ENCODE assay signal across 2 cellular contexts in the genomic region with DNA sequence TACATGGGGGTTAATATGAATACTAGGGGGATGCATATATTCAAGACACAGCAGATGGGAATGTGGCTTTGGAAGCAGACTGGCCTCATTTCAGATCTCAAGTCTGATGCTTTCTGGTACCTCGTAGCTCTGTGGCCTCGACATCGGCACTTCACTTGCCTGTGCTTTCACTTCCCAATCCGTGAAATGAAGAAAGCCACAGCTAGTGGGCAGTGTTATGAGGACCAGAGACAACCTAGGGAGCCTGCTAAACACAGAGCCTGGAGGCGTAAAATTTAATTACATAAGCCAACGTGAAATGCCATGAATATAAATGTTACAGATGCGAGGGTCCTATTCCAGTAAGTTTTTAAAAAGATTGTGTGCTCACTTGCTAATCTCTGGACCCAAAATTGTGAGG.
TF ChIP-seq lines count a peak whose summit lies in the region.

No MANE protein-coding gene starts in this region.

TF ChIP-seq in GM23338, 12 proteins besides CTCF, POLR2A, EP300 and RAD21:
- TF ChIP-seq NANOG (IDR thresholded peaks at IDR 0.05; ENCODE audit: borderline replicate concordance) (no peak), POLR2AphosphoS5 (IDR thresholded peaks at IDR 0.05; ENCODE audit: low read depth) (no peak)
- TF ChIP-seq, protein P1, sequence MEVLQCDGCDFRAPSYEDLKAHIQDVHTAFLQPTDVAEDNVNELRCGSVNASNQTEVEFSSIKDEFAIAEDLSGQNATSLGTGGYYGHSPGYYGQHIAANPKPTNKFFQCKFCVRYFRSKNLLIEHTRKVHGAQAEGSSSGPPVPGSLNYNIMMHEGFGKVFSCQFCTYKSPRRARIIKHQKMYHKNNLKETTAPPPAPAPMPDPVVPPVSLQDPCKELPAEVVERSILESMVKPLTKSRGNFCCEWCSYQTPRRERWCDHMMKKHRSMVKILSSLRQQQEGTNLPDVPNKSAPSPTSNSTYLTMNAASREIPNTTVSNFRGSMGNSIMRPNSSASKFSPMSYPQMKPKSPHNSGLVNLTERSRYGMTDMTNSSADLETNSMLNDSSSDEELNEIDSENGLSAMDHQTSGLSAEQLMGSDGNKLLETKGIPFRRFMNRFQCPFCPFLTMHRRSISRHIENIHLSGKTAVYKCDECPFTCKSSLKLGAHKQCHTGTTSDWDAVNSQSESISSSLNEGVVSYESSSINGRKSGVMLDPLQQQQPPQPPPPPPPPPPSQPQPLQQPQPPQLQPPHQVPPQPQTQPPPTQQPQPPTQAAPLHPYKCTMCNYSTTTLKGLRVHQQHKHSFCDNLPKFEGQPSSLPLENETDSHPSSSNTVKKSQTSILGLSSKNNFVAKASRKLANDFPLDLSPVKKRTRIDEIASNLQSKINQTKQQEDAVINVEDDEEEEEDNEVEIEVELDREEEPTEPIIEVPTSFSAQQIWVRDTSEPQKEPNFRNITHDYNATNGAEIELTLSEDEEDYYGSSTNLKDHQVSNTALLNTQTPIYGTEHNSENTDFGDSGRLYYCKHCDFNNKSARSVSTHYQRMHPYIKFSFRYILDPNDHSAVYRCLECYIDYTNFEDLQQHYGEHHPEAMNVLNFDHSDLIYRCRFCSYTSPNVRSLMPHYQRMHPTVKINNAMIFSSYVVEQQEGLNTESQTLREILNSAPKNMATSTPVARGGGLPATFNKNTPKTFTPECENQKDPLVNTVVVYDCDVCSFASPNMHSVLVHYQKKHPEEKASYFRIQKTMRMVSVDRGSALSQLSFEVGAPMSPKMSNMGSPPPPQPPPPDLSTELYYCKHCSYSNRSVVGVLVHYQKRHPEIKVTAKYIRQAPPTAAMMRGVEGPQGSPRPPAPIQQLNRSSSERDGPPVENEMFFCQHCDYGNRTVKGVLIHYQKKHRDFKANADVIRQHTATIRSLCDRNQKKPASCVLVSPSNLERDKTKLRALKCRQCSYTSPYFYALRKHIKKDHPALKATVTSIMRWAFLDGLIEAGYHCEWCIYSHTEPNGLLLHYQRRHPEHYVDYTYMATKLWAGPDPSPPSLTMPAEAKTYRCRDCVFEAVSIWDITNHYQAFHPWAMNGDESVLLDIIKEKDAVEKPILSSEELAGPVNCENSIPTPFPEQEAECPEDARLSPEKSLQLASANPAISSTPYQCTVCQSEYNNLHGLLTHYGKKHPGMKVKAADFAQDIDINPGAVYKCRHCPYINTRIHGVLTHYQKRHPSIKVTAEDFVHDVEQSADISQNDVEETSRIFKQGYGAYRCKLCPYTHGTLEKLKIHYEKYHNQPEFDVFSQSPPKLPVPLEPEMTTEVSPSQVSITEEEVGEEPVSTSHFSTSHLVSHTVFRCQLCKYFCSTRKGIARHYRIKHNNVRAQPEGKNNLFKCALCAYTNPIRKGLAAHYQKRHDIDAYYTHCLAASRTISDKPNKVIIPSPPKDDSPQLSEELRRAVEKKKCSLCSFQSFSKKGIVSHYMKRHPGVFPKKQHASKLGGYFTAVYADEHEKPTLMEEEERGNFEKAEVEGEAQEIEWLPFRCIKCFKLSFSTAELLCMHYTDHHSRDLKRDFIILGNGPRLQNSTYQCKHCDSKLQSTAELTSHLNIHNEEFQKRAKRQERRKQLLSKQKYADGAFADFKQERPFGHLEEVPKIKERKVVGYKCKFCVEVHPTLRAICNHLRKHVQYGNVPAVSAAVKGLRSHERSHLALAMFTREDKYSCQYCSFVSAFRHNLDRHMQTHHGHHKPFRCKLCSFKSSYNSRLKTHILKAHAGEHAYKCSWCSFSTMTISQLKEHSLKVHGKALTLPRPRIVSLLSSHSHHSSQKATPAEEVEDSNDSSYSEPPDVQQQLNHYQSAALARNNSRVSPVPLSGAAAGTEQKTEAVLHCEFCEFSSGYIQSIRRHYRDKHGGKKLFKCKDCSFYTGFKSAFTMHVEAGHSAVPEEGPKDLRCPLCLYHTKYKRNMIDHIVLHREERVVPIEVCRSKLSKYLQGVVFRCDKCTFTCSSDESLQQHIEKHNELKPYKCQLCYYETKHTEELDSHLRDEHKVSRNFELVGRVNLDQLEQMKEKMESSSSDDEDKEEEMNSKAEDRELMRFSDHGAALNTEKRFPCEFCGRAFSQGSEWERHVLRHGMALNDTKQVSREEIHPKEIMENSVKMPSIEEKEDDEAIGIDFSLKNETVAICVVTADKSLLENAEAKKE (CRISPR knock-in tag; IDR thresholded peaks at IDR 0.05) = no peak
TF ChIP-seq in GM23338: peak in this region for 0.

TF ChIP-seq in H1, 55 proteins besides CTCF, POLR2A, EP300 and RAD21:
- no peak for TF ChIP-seq CREB1 (IDR thresholded peaks at IDR 0.05)
- TF ChIP-seq SRF (IDR thresholded peaks at IDR 0.05; ENCODE audit: low read depth, low read length) = no peak
- TF ChIP-seq YY1 (IDR thresholded peaks at IDR 0.05; ENCODE audit: low read depth, low read length) = no peak
- TF ChIP-seq PHF8 (conservative IDR thresholded peaks at IDR 0.05; ENCODE audit: low read depth, low read length) = no peak
- TF ChIP-seq POLR2AphosphoS5 (IDR thresholded peaks at IDR 0.05; ENCODE audit: low read depth, low read length) = no peak
- TF ChIP-seq NRF1 (IDR thresholded peaks at IDR 0.05; ENCODE audit: low read depth, low read length) = no peak
- TF ChIP-seq, protein P2, sequence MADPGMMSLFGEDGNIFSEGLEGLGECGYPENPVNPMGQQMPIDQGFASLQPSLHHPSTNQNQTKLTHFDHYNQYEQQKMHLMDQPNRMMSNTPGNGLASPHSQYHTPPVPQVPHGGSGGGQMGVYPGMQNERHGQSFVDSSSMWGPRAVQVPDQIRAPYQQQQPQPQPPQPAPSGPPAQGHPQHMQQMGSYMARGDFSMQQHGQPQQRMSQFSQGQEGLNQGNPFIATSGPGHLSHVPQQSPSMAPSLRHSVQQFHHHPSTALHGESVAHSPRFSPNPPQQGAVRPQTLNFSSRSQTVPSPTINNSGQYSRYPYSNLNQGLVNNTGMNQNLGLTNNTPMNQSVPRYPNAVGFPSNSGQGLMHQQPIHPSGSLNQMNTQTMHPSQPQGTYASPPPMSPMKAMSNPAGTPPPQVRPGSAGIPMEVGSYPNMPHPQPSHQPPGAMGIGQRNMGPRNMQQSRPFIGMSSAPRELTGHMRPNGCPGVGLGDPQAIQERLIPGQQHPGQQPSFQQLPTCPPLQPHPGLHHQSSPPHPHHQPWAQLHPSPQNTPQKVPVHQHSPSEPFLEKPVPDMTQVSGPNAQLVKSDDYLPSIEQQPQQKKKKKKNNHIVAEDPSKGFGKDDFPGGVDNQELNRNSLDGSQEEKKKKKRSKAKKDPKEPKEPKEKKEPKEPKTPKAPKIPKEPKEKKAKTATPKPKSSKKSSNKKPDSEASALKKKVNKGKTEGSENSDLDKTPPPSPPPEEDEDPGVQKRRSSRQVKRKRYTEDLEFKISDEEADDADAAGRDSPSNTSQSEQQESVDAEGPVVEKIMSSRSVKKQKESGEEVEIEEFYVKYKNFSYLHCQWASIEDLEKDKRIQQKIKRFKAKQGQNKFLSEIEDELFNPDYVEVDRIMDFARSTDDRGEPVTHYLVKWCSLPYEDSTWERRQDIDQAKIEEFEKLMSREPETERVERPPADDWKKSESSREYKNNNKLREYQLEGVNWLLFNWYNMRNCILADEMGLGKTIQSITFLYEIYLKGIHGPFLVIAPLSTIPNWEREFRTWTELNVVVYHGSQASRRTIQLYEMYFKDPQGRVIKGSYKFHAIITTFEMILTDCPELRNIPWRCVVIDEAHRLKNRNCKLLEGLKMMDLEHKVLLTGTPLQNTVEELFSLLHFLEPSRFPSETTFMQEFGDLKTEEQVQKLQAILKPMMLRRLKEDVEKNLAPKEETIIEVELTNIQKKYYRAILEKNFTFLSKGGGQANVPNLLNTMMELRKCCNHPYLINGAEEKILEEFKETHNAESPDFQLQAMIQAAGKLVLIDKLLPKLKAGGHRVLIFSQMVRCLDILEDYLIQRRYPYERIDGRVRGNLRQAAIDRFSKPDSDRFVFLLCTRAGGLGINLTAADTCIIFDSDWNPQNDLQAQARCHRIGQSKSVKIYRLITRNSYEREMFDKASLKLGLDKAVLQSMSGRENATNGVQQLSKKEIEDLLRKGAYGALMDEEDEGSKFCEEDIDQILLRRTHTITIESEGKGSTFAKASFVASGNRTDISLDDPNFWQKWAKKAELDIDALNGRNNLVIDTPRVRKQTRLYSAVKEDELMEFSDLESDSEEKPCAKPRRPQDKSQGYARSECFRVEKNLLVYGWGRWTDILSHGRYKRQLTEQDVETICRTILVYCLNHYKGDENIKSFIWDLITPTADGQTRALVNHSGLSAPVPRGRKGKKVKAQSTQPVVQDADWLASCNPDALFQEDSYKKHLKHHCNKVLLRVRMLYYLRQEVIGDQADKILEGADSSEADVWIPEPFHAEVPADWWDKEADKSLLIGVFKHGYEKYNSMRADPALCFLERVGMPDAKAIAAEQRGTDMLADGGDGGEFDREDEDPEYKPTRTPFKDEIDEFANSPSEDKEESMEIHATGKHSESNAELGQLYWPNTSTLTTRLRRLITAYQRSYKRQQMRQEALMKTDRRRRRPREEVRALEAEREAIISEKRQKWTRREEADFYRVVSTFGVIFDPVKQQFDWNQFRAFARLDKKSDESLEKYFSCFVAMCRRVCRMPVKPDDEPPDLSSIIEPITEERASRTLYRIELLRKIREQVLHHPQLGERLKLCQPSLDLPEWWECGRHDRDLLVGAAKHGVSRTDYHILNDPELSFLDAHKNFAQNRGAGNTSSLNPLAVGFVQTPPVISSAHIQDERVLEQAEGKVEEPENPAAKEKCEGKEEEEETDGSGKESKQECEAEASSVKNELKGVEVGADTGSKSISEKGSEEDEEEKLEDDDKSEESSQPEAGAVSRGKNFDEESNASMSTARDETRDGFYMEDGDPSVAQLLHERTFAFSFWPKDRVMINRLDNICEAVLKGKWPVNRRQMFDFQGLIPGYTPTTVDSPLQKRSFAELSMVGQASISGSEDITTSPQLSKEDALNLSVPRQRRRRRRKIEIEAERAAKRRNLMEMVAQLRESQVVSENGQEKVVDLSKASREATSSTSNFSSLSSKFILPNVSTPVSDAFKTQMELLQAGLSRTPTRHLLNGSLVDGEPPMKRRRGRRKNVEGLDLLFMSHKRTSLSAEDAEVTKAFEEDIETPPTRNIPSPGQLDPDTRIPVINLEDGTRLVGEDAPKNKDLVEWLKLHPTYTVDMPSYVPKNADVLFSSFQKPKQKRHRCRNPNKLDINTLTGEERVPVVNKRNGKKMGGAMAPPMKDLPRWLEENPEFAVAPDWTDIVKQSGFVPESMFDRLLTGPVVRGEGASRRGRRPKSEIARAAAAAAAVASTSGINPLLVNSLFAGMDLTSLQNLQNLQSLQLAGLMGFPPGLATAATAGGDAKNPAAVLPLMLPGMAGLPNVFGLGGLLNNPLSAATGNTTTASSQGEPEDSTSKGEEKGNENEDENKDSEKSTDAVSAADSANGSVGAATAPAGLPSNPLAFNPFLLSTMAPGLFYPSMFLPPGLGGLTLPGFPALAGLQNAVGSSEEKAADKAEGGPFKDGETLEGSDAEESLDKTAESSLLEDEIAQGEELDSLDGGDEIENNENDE (IDR thresholded peaks at IDR 0.05; ENCODE audit: insufficient replicate concordance, low read length) = no peak
- no peak for TF ChIP-seq RNF2 (IDR thresholded peaks at IDR 0.05; ENCODE audit: borderline replicate concordance, low read depth, low read length, missing control alignments, poor library complexity, severe bottlenecking)
- TF ChIP-seq, protein P3, sequence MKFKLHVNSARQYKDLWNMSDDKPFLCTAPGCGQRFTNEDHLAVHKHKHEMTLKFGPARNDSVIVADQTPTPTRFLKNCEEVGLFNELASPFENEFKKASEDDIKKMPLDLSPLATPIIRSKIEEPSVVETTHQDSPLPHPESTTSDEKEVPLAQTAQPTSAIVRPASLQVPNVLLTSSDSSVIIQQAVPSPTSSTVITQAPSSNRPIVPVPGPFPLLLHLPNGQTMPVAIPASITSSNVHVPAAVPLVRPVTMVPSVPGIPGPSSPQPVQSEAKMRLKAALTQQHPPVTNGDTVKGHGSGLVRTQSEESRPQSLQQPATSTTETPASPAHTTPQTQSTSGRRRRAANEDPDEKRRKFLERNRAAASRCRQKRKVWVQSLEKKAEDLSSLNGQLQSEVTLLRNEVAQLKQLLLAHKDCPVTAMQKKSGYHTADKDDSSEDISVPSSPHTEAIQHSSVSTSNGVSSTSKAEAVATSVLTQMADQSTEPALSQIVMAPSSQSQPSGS (IDR thresholded peaks at IDR 0.05; ENCODE audit: low read length) = no peak
- TF ChIP-seq HDAC2 (IDR thresholded peaks at IDR 0.05; ENCODE audit: borderline replicate concordance in 1 of 2, low read depth in 2 of 2, low read length in 2 of 2) = no peak
- TF ChIP-seq SP1 (IDR thresholded peaks at IDR 0.05; ENCODE audit: low read depth, low read length) = no peak
